In genomic region chr4:146522862-146523205, GRCh38 we compare ENCODE assay signal across 8 cellular contexts. TPM values are rescaled to one million over a fixed set of nuclear protein-coding genes. Genes with fewer than 3 reads are reported as not detected.
DNase-seq lines count a peak whose midpoint lies in the region; ATAC-seq, FAIRE-seq and TF ChIP-seq lines count a peak whose summit lies in the region.

No MANE protein-coding gene starts in this region.

- peaks cover 27% of the 10 kb centered on the region for H3K27me3 ChIP-seq in H7 (ENCODE audit: control insufficient read depth, insufficient read depth, low read length)
- H3K27me3 ChIP-seq in bronchial epithelial cell (ENCODE audit: control insufficient read depth, insufficient read depth, low read length), result no peaks in the 10 kb centered on the region
- H3K27me3 ChIP-seq in lower lobe of right lung (ENCODE audit: low read depth), result no peaks in the 10 kb centered on the region

- peak overlapping the region; percentile 87 for H3K27ac ChIP-seq in lower lobe of right lung

- H3K4me1 ChIP-seq in lower lobe of right lung, result peaks cover 17% of the 10 kb centered on the region

- H3K9me3 ChIP-seq in lower lobe of right lung, result no peaks in the 10 kb centered on the region

- DNase-seq in H7, result no peak
- DNase-seq in LHCN-M2 (ENCODE audit: low read depth), result peak; percentile 17
- DNase-seq in bronchial epithelial cell (ENCODE audit: low read depth), result peak; percentile 10
- DNase-seq in lower lobe of right lung, result no peak
- DNase-seq in DMS79 (lab: John Stamatoyannopoulos, UW), result no peak
- no peak for DNase-seq in cortex of kidney (lab: John Stamatoyannopoulos, UW)
- no peak for DNase-seq in retina

- H3K36me3 ChIP-seq in H7 (replicated peaks; ENCODE audit: control insufficient read depth, insufficient read depth, low read length), result no peaks in the 10 kb centered on the region
- no peaks in the 10 kb centered on the region for H3K36me3 ChIP-seq in bronchial epithelial cell (ENCODE audit: control insufficient read depth, insufficient read depth, low read length)
- no peaks in the 10 kb centered on the region for H3K36me3 ChIP-seq in lower lobe of right lung

- H3K4me3 ChIP-seq in H7 (ENCODE audit: insufficient read depth, low read depth, low read length) (peak overlapping the region; percentile 85), bronchial epithelial cell (ENCODE audit: low read depth, low read length) (peak overlapping the region; percentile 82), lower lobe of right lung (peak overlapping the region; percentile 98)

- peak; percentile 28 for ATAC-seq in GM18498 (IDR thresholded peaks at IDR 0.05; ENCODE audit: unreplicated experiment)
- ATAC-seq in lower lobe of right lung, result peak in 1 of 2 donors; percentile 18

- FAIRE-seq in bronchial epithelial cell (lab: Jason Lieb, UNC), result no peak

- no peak for TF ChIP-seq CTCF in bronchial epithelial cell (IDR thresholded peaks at IDR 0.05; ENCODE audit: insufficient read depth, low read length, severe bottlenecking)
- peak; percentile 4 for TF ChIP-seq CTCF in lower lobe of right lung (IDR thresholded peaks at IDR 0.05)

- intact Hi-C loops in lower lobe of right lung (cut with DNase I), result no loop called here

RNA-seq across cellular contexts. Expression of gene SLC10A7, which starts 1.1 kb away (rescaled TPM):
- total RNA-seq in H7 (2014; rRNA removed; shearing (Covaris generic)), result 3.8 and 6.1 TPM in 2 replicates
- total RNA-seq in LHCN-M2 (2014; rRNA removed) (3.8 and 6.3 TPM in 2 replicates), bronchial epithelial cell (7.4 and 10.4 TPM in 2 replicates), lower lobe of right lung (23.5 TPM)
- 1.7 TPM for polyA plus RNA-seq in LHCN-M2 (2012)

Comparison
In these comparisons a context has a peak if more than half of its experiments do, and no peak if none do; other contexts are left out.
1. DNase-seq: peak in LHCN-M2 (single experiment) and bronchial epithelial cell (single experiment); none in H7 (single experiment), lower lobe of right lung (single experiment), DMS79 (single experiment), cortex of kidney (single experiment) and retina (single experiment).
2. Peak in every context shown above with its lines, with median percentiles within 50 percentile points of each other: H3K4me3 ChIP-seq.